ENCODE assay signal across 11 cellular contexts in genomic region chr3:77799280-77799679, GRCh38.
DNase-seq lines count a peak whose midpoint lies in the region; FAIRE-seq and TF ChIP-seq lines count a peak whose summit lies in the region.
"Had no signal": no experiment of that assay in that cellular context is flagged by ENCODE, and none has a peak within 500 bp of the region (broad histone marks: within the 10 kb centered on the region; RNA-seq: fewer than 3 reads in every experiment).

No MANE protein-coding gene starts in this region.

- no peak overlapping the region for H3K4me3 Mint-ChIP-seq in neural progenitor cell

- no peaks in the 10 kb centered on the region for H3K36me3 ChIP-seq in neural progenitor cell
- H3K36me3 ChIP-seq: SJCRH30 had no signal

- H2AFZ ChIP-seq in neural progenitor cell (replicated peaks), result no peak overlapping the region
- H2AFZ ChIP-seq: PC-9 had no signal

- intact Hi-C loops in posterior vena cava (cut with DNase I), result no loop called here

- H3K27me3 Mint-ChIP-seq in neural progenitor cell (ENCODE audit: insufficient read depth, low read depth), result no peaks in the 10 kb centered on the region

- H3K9me3 Mint-ChIP-seq in neural progenitor cell, result no peaks in the 10 kb centered on the region

- peak overlapping the region; percentile 26 for H3K4me2 ChIP-seq in neural progenitor cell
- H3K4me2 ChIP-seq: PC-9 had no signal

- H3K4me1 Mint-ChIP-seq in neural progenitor cell, result peaks cover 18% of the 10 kb centered on the region

- no peaks in the 10 kb centered on the region for H3K9me3 ChIP-seq in neural progenitor cell (ENCODE audit: low read depth)
- H3K9me3 ChIP-seq: SJCRH30 had no signal

- DNase-seq in NCI-H1092 (lab: John Stamatoyannopoulos, UW) (peak; percentile 1), NCI-H2107 (lab: John Stamatoyannopoulos, UW) (peak; percentile 9), NCI-H446 treated with DMSO at 0.1 percent for 48 hours (lab: John Stamatoyannopoulos, UW) (peak; percentile 65), neural progenitor cell (ENCODE audit: low spot score) (peak; percentile 37), D721Med (ENCODE audit: insufficient read length, low spot score) (no peak), posterior vena cava (ENCODE audit: low spot score) (no peak), NCI-H2196 treated with DMSO at 0.1 percent for 48 hours (lab: John Stamatoyannopoulos, UW; ENCODE audit: unreplicated experiment) (no peak)
- DNase-seq: ACHN, COR-L47, PC-9, SJCRH30 had no signal

- H3K79me2 ChIP-seq in neural progenitor cell (ENCODE audit: low read depth), result no peaks in the 10 kb centered on the region

- H3K27ac Mint-ChIP-seq in neural progenitor cell, result no peak overlapping the region

- no peak overlapping the region for H3K4me3 ChIP-seq in neural progenitor cell
- H3K4me3 ChIP-seq: PC-9, SJCRH30 had no signal

- H3K27ac ChIP-seq in neural progenitor cell, result no peak overlapping the region
- H3K27ac ChIP-seq: PC-9, SJCRH30 had no signal

- TF ChIP-seq CTCF in neural progenitor cell (IDR thresholded peaks at IDR 0.05) (no peak), D721Med (IDR thresholded peaks at IDR 0.05; ENCODE audit: insufficient read depth, missing control alignments) (no peak)

- H3K9ac ChIP-seq in neural progenitor cell, result no peak overlapping the region

- no peaks in the 10 kb centered on the region for H4K20me1 ChIP-seq in neural progenitor cell (ENCODE audit: low read depth)

- FAIRE-seq in D721Med (lab: Jason Lieb, UNC), result no peak

- H3K27me3 ChIP-seq in neural progenitor cell, result no peaks in the 10 kb centered on the region
- H3K27me3 ChIP-seq: SJCRH30 had no signal

- peaks cover 25% of the 10 kb centered on the region for H3K4me1 ChIP-seq in neural progenitor cell
- H3K4me1 ChIP-seq: SJCRH30 had no signal

- no peaks in the 10 kb centered on the region for H3K36me3 Mint-ChIP-seq in neural progenitor cell

- no peaks in the 10 kb centered on the region for H3F3A ChIP-seq in neural progenitor cell (ENCODE audit: low read depth)

Comparison
In these comparisons a context has a peak if more than half of its experiments do, and no peak if none do; other contexts are left out.
1. DNase-seq: peak in NCI-H1092 (single experiment), NCI-H2107 (single experiment), NCI-H446 treated with DMSO at 0.1 percent for 48 hours (single experiment) and neural progenitor cell (single experiment); none in D721Med (single experiment), posterior vena cava (single experiment) and NCI-H2196 treated with DMSO at 0.1 percent for 48 hours (single experiment).